Comparison of ENCODE assay signal across 31 cellular contexts in the genomic region with DNA sequence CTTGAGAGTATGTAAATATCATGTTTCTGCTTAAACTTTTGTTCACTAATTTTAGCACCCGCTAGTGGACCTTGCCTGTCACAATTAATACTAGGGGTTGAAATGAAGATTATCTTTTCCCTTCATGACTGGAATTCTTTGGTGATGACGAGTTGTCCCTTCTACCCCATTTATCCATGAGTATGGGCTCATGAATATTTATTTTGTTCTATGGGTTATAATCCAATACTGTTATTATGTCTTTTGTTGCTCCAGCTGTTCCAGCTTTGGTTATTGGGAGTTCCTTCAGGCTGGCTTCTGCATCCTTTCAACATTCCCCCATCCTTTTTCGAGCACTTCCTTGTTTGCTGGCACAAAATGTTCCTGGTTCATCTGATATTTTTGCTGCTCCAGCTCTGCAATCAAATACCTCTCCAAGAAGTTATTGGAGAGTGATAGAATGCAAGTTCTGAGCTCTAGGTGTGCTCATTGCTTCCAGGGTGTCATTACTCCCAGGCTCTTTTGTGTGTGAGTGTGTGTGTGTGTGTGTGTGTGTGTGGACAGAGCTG. TPM values are rescaled to one million over a fixed set of nuclear protein-coding genes. Genes with fewer than 3 reads are reported as not detected.
DNase-seq lines count a peak whose midpoint lies in the region; ATAC-seq, FAIRE-seq and TF ChIP-seq lines count a peak whose summit lies in the region.
"Had no signal": no experiment of that assay in that cellular context is flagged by ENCODE, and none has a peak within 500 bp of the region (broad histone marks: within the 10 kb centered on the region; RNA-seq: fewer than 3 reads in every experiment).

No MANE protein-coding gene starts in this region.

- no peak overlapping the region for H3K27ac ChIP-seq in A673 (ENCODE audit: low read depth, low read length, poor library complexity, severe bottlenecking)
- peak overlapping the region; percentile 23; the same call in 1 of the 2 replicates for H3K27ac ChIP-seq in VCaP
- no peak overlapping the region for H3K27ac ChIP-seq in keratinocyte (ENCODE audit: control insufficient read depth, insufficient read depth, low read length)
- H3K27ac ChIP-seq: gastroesophageal sphincter, left lung, neutrophil, prostate gland, tibial artery had no signal

- H3K36me3 Mint-ChIP-seq in activated CD8-positive, alpha-beta T cell treated with anti-CD3 and anti-CD28 coated beads, Interleukin-2, amount 10 ng/mL, durations not matched to agents 7 days and 5 days (ENCODE audit: low read depth): no peaks in the 10 kb centered on the region
- H3K36me3 Mint-ChIP-seq: activated naive CD4-positive, alpha-beta T cell treated with anti-CD3 and anti-CD28 coated beads, Interleukin-2, amount 10 ng/mL, durations not matched to agents 7 days and 5 days; T-cell had no signal

- H3K27me3 ChIP-seq in A673 (replicated peaks; ENCODE audit: insufficient read depth, low read depth, low read length, poor library complexity): no peaks in the 10 kb centered on the region
- no peaks in the 10 kb centered on the region for H3K27me3 ChIP-seq in keratinocyte (ENCODE audit: control insufficient read depth, extremely low read depth, insufficient read depth, low read length)
- H3K27me3 ChIP-seq: BE2C, gastroesophageal sphincter, left lung, neutrophil had no signal

- no peaks in the 10 kb centered on the region for H4K20me1 ChIP-seq in keratinocyte (ENCODE audit: control insufficient read depth, extremely low read depth, insufficient read depth, low read length)

- H3K4me1 ChIP-seq in A673 (ENCODE audit: insufficient read depth, low read length, poor library complexity, severe bottlenecking) (no peaks in the 10 kb centered on the region), keratinocyte (ENCODE audit: control insufficient read depth, extremely low read depth, insufficient read depth, low read length) (peaks cover 21% of the 10 kb centered on the region)
- H3K4me1 ChIP-seq: gastroesophageal sphincter, left lung, prostate gland, tibial artery had no signal

- no peak overlapping the region for H2AFZ ChIP-seq in keratinocyte (ENCODE audit: control insufficient read depth, low read length)

- POLR2A ChIA-PET in A673 (lab: Charles Lee; ENCODE audit: low non-redundant PET): interaction anchor here (0.7 kb wide), 1 partner anchor 195 kb away, joined by 6 read pairs; no protein-coding TSS in a partner anchor
- POLR2A ChIA-PET in activated CD8-positive, alpha-beta T cell treated with anti-CD3 and anti-CD28 coated beads, Interleukin-2, amount 10 ng/mL, durations not matched to agents 7 days and 5 days (lab: Charles Lee): no interaction called here

- no peak overlapping the region for H3K27ac Mint-ChIP-seq in activated CD8-positive, alpha-beta T cell treated with anti-CD3 and anti-CD28 coated beads, Interleukin-2, amount 10 ng/mL, durations not matched to agents 7 days and 5 days
- H3K27ac Mint-ChIP-seq: activated naive CD4-positive, alpha-beta T cell treated with anti-CD3 and anti-CD28 coated beads, Interleukin-2, amount 10 ng/mL, durations not matched to agents 7 days and 5 days; activated T-helper 1 cell treated with anti-CD3 and anti-CD28 coated beads, Interleukin-12 subunit alpha, Interleukin-12 subunit beta, Interleukin-2, Interleukin-4 antibody, amounts not matched to agents 30 ng/mL and 10 ng/mL and 1 ng/mL, durations not matched to agents 14 hours and 24 hours and 36 hours; naive B cell; T-cell had no signal

- H3K79me2 ChIP-seq in keratinocyte (ENCODE audit: control insufficient read depth, insufficient read depth, low read length): no peaks in the 10 kb centered on the region

- H3K9ac ChIP-seq in keratinocyte (ENCODE audit: control insufficient read depth, extremely low read depth, insufficient read depth, low read length): no peak overlapping the region

- H3K9me3 Mint-ChIP-seq in activated CD8-positive, alpha-beta T cell treated with anti-CD3 and anti-CD28 coated beads, Interleukin-2, amount 10 ng/mL, durations not matched to agents 7 days and 5 days (ENCODE audit: insufficient read depth): peaks cover 7% of the 10 kb centered on the region
- H3K9me3 Mint-ChIP-seq: activated naive CD4-positive, alpha-beta T cell treated with anti-CD3 and anti-CD28 coated beads, Interleukin-2, amount 10 ng/mL, durations not matched to agents 7 days and 5 days had no signal

- peak; percentile 64 for DNase-seq in A673 (ENCODE audit: low spot score)
- DNase-seq in LHCN-M2 (ENCODE audit: low read depth): peak; percentile 95
- no peak for DNase-seq in keratinocyte (ENCODE audit: low read depth, low spot score)
- no peak for DNase-seq in stimulated activated CD4-positive, alpha-beta T cell treated with anti-CD3 and anti-CD28 coated beads, Interleukin-15, amount 100 ng/mL, for 24 hours
- DNase-seq in activated CD8-positive, alpha-beta T cell treated with anti-CD3 and anti-CD28 coated beads, Interleukin-2, amount 10 ng/mL, durations not matched to agents 7 days and 5 days: no peak
- no peak for DNase-seq in hypothalamus (lab: John Stamatoyannopoulos, UW)
- DNase-seq in germinal center (ENCODE audit: low spot score): no peak
- DNase-seq: activated CD4-positive, alpha-beta T cell treated with anti-CD3 and anti-CD28 coated beads, Interleukin-2, amount 50 U/mL, for 4 hours; activated naive CD4-positive, alpha-beta T cell treated with anti-CD3 and anti-CD28 coated beads, Interleukin-2, amount 10 ng/mL, durations not matched to agents 7 days and 5 days; BE2C; GF-D8; hippocampal formation; immature natural killer cell; Kasumi-1; left lung; naive B cell; NCI-H1092; NCI-H187 treated with DMSO at 0.1 percent for 48 hours; NCI-H2171 treated with DMSO at 0.1 percent for 48 hours; NCI-H524; NK-92 treated with Interleukin-12 subunit alpha and Interleukin-12 subunit beta, amount 100 ng/mL, for 24 hours; stimulated activated CD8-positive, alpha-beta memory T cell treated with anti-CD3 and anti-CD28 coated beads, Interleukin-4, amount 100 ng/mL, for 48 hours; T-cell; tibial artery had no signal

- no peak for ATAC-seq in activated CD8-positive, alpha-beta T cell treated with anti-CD3 and anti-CD28 coated beads, Interleukin-2, amount 10 ng/mL, durations not matched to agents 7 days and 5 days
- ATAC-seq: gastroesophageal sphincter, left lung, T-cell had no signal

- H3K4me3 Mint-ChIP-seq in activated CD8-positive, alpha-beta T cell treated with anti-CD3 and anti-CD28 coated beads, Interleukin-2, amount 10 ng/mL, durations not matched to agents 7 days and 5 days: no peak overlapping the region
- H3K4me3 Mint-ChIP-seq: activated naive CD4-positive, alpha-beta T cell treated with anti-CD3 and anti-CD28 coated beads, Interleukin-2, amount 10 ng/mL, durations not matched to agents 7 days and 5 days; activated T-helper 1 cell treated with anti-CD3 and anti-CD28 coated beads, Interleukin-12 subunit alpha, Interleukin-12 subunit beta, Interleukin-2, Interleukin-4 antibody, amounts not matched to agents 30 ng/mL and 10 ng/mL and 1 ng/mL, durations not matched to agents 14 hours and 24 hours and 36 hours; immature natural killer cell; naive B cell; T-cell had no signal

- no peaks in the 10 kb centered on the region for H3K9me1 ChIP-seq in keratinocyte (ENCODE audit: control insufficient read depth, extremely low read depth, insufficient read depth, low read length)

- FAIRE-seq in keratinocyte (lab: Jason Lieb, UNC): no peak
- FAIRE-seq: A204.1, bronchial epithelial cell had no signal

- H3K27me3 Mint-ChIP-seq in activated CD8-positive, alpha-beta T cell treated with anti-CD3 and anti-CD28 coated beads, Interleukin-2, amount 10 ng/mL, durations not matched to agents 7 days and 5 days (ENCODE audit: low read depth): peaks cover 10% of the 10 kb centered on the region
- H3K27me3 Mint-ChIP-seq: activated naive CD4-positive, alpha-beta T cell treated with anti-CD3 and anti-CD28 coated beads, Interleukin-2, amount 10 ng/mL, durations not matched to agents 7 days and 5 days had no signal

- H3K4me3 ChIP-seq in A673 (ENCODE audit: low read depth, low read length, poor library complexity, severe bottlenecking) (no peak overlapping the region), keratinocyte (ENCODE audit: control insufficient read depth in 2 of 3, extremely low read depth in 1 of 3, insufficient read depth in 2 of 3, low read depth in 1 of 3, low read length in 3 of 3) (no peak overlapping the region)
- H3K4me3 ChIP-seq: gastroesophageal sphincter, left lung, prostate gland, tibial artery had no signal

- TF ChIP-seq CTCF in A673 (conservative IDR thresholded peaks at IDR 0.05; ENCODE audit: low read depth, low read length): 0 out of 2 replicates have a peak, but pooled peaks have one; percentile 14
- no peak for TF ChIP-seq CTCF in VCaP (conservative IDR thresholded peaks at IDR 0.05)
- no peak for TF ChIP-seq CTCF in keratinocyte (optimal IDR thresholded peaks at IDR 0.05 in 1 of 3, IDR thresholded peaks at IDR 0.05 in 1 of 3, conservative IDR thresholded peaks at IDR 0.05 in 1 of 3; ENCODE audit: extremely low read depth in 1 of 3, insufficient read depth in 2 of 3, low read length in 3 of 3)

- dilution Hi-C loops in keratinocyte (cut with MboI; ENCODE audit: extremely low pct_ligation_motif_present, low sequenced_read_pairs): no loop called here

- no peaks in the 10 kb centered on the region for H3K4me1 Mint-ChIP-seq in activated CD8-positive, alpha-beta T cell treated with anti-CD3 and anti-CD28 coated beads, Interleukin-2, amount 10 ng/mL, durations not matched to agents 7 days and 5 days (ENCODE audit: low read depth)
- H3K4me1 Mint-ChIP-seq: activated naive CD4-positive, alpha-beta T cell treated with anti-CD3 and anti-CD28 coated beads, Interleukin-2, amount 10 ng/mL, durations not matched to agents 7 days and 5 days; naive B cell had no signal

- H3K4me2 ChIP-seq in keratinocyte (ENCODE audit: control insufficient read depth, extremely low read depth, insufficient read depth, low read depth, low read length): peak overlapping the region; percentile 67

- no peaks in the 10 kb centered on the region for H3K9me3 ChIP-seq in A673 (ENCODE audit: low read depth, low read length, poor library complexity, severe bottlenecking)
- H3K9me3 ChIP-seq in keratinocyte (ENCODE audit: control insufficient read depth, low read depth, low read length): no peaks in the 10 kb centered on the region
- H3K9me3 ChIP-seq: BE2C, neutrophil, prostate gland, tibial artery had no signal

- BruUV-seq in A673 (replicated peaks; lab: Mats Ljungman, UMichigan): no TSS peak

- CTCF ChIA-PET in A673 (lab: Charles Lee): no interaction called here
- CTCF ChIA-PET in activated CD8-positive, alpha-beta T cell treated with anti-CD3 and anti-CD28 coated beads, Interleukin-2, amount 10 ng/mL, durations not matched to agents 7 days and 5 days (lab: Charles Lee): interaction anchor here (1.3 kb wide), 1 partner anchor 9 kb away, joined by 4 read pairs; no protein-coding TSS in a partner anchor

- no peaks in the 10 kb centered on the region for H3K36me3 ChIP-seq in A673 (ENCODE audit: insufficient read depth, low read length, poor library complexity, severe bottlenecking)
- no peaks in the 10 kb centered on the region for H3K36me3 ChIP-seq in keratinocyte (ENCODE audit: control insufficient read depth in 2 of 2, extremely low read depth in 1 of 2, insufficient read depth in 2 of 2, low read length in 2 of 2)
- H3K36me3 ChIP-seq: BE2C, gastroesophageal sphincter, left lung, neutrophil, prostate gland, tibial artery had no signal

- intact Hi-C loops in A673 (cut with micrococcal nuclease; ENCODE audit: unreplicated experiment): no loop called here

RNA-seq across cellular contexts. Expression of a gene that starts 19.7 kb away (rescaled TPM):
- total RNA-seq in A673 (2021) (3.4 and 3.5 TPM in 2 replicates), LHCN-M2 (2014; rRNA removed) (85.6 and 90.0 TPM in 2 replicates)
- 25.3 TPM for polyA plus RNA-seq in LHCN-M2 (2012)
- 17.7 to 31.6 TPM (median 24.2 TPM) in 3 replicates for polyA plus RNA-seq in keratinocyte
- 94.4 TPM for polyA plus RNA-seq in keratinocyte (2011; ENCODE audit: low read depth)
- polyA plus RNA-seq in keratinocyte (2011; cell fraction: cytosol; rRNA removed): 20.0 and 27.5 TPM in 2 replicates
- polyA plus RNA-seq in keratinocyte (2011; cell fraction: nucleus; rRNA removed): 67.9 and 74.3 TPM in 2 replicates
- polyA plus RNA-seq in keratinocyte (2012; ENCODE audit: low replicate concordance): 24.0 and 42.0 TPM in 2 replicates
- polyA minus RNA-seq in keratinocyte: 71.2 to 134 TPM (median 94.2 TPM) in 3 replicates
- polyA minus RNA-seq in keratinocyte (2011; cell fraction: cytosol; rRNA and poly(A)+ RNA removed): 43.9 TPM
- polyA minus RNA-seq in keratinocyte (2011; cell fraction: nucleus; rRNA and poly(A)+ RNA removed): 187 and 303 TPM in 2 replicates
- not detected for total RNA-seq in activated CD8-positive, alpha-beta T cell treated with anti-CD3 and anti-CD28 coated beads, Interleukin-2, amount 10 ng/mL, durations not matched to agents 7 days and 5 days

RNA-seq across cellular contexts. Expression of a gene that starts 40.7 kb away (rescaled TPM):
- total RNA-seq in A673 (2021): 35.4 and 36.6 TPM in 2 replicates
- total RNA-seq in LHCN-M2 (2014; rRNA removed): 28.3 and 31.6 TPM in 2 replicates
- 6.8 TPM for polyA plus RNA-seq in LHCN-M2 (2012)
- polyA plus RNA-seq in keratinocyte: 16.3 to 28.3 TPM (median 21.7 TPM) in 3 replicates
- polyA plus RNA-seq in keratinocyte (2011; ENCODE audit: low read depth): 24.8 TPM
- 9.1 and 17.4 TPM in 2 replicates for polyA plus RNA-seq in keratinocyte (2011; cell fraction: cytosol; rRNA removed)
- 25.0 and 42.0 TPM in 2 replicates for polyA plus RNA-seq in keratinocyte (2011; cell fraction: nucleus; rRNA removed)
- polyA plus RNA-seq in keratinocyte (2012; ENCODE audit: low replicate concordance): 12.8 and 17.7 TPM in 2 replicates
- polyA minus RNA-seq in keratinocyte: 11.6 to 32.6 TPM (median 18.8 TPM) in 3 replicates
- 11.7 TPM for polyA minus RNA-seq in keratinocyte (2011; cell fraction: cytosol; rRNA and poly(A)+ RNA removed)
- 18.3 and 30.7 TPM in 2 replicates for polyA minus RNA-seq in keratinocyte (2011; cell fraction: nucleus; rRNA and poly(A)+ RNA removed)
- 10 to 100 TPM; 22.9 to 23.8 TPM for total RNA-seq in activated CD8-positive, alpha-beta T cell treated with anti-CD3 and anti-CD28 coated beads, Interleukin-2, amount 10 ng/mL, durations not matched to agents 7 days and 5 days

RNA-seq across cellular contexts. Expression of a gene that starts 40.8 kb away (rescaled TPM):
- total RNA-seq in A673 (2021): 9.9 and 12.8 TPM in 2 replicates
- 15.5 and 16.4 TPM in 2 replicates for total RNA-seq in LHCN-M2 (2014; rRNA removed)
- polyA plus RNA-seq in LHCN-M2 (2012): 6.8 TPM
- polyA plus RNA-seq in keratinocyte: 8.7 to 20.6 TPM (median 16.6 TPM) in 3 replicates
- 21.8 TPM for polyA plus RNA-seq in keratinocyte (2011; ENCODE audit: low read depth)
- 7.6 and 15.4 TPM in 2 replicates for polyA plus RNA-seq in keratinocyte (2011; cell fraction: cytosol; rRNA removed)
- 16.3 and 24.9 TPM in 2 replicates for polyA plus RNA-seq in keratinocyte (2011; cell fraction: nucleus; rRNA removed)
- 6.6 and 23.2 TPM in 2 replicates for polyA plus RNA-seq in keratinocyte (2012; ENCODE audit: low replicate concordance)
- polyA minus RNA-seq in keratinocyte: 0.56 to 6.6 TPM (median 6.5 TPM) in 3 replicates
- polyA minus RNA-seq in keratinocyte (2011; cell fraction: cytosol; rRNA and poly(A)+ RNA removed): 6.3 TPM
- 9.8 and 17.0 TPM in 2 replicates for polyA minus RNA-seq in keratinocyte (2011; cell fraction: nucleus; rRNA and poly(A)+ RNA removed)
- 10 to 100 TPM; 12.4 to 13.4 TPM for total RNA-seq in activated CD8-positive, alpha-beta T cell treated with anti-CD3 and anti-CD28 coated beads, Interleukin-2, amount 10 ng/mL, durations not matched to agents 7 days and 5 days

Comparison
In these comparisons a context has a peak if more than half of its experiments do, and no peak if none do; other contexts are left out.
1. DNase-seq: peak in A673 (single experiment) and LHCN-M2 (single experiment); none in keratinocyte (single experiment), stimulated activated CD4-positive, alpha-beta T cell treated with anti-CD3 and anti-CD28 coated beads, Interleukin-15, amount 100 ng/mL, for 24 hours (single experiment), activated CD8-positive, alpha-beta T cell treated with anti-CD3 and anti-CD28 coated beads, Interleukin-2, amount 10 ng/mL, durations not matched to agents 7 days and 5 days (single experiment), hypothalamus (0 of 51) and germinal center (single experiment).
2. RNA of a gene that starts 19.7 kb away (total RNA-seq): 85.6 to 90.0 TPM in LHCN-M2; 3.4 to 3.5 TPM in A673 and not detected in activated CD8-positive, alpha-beta T cell treated with anti-CD3 and anti-CD28 coated beads, Interleukin-2, amount 10 ng/mL, durations not matched to agents 7 days and 5 days; every median in the first group is over 10 times any median in the second.